In the genomic region with DNA sequence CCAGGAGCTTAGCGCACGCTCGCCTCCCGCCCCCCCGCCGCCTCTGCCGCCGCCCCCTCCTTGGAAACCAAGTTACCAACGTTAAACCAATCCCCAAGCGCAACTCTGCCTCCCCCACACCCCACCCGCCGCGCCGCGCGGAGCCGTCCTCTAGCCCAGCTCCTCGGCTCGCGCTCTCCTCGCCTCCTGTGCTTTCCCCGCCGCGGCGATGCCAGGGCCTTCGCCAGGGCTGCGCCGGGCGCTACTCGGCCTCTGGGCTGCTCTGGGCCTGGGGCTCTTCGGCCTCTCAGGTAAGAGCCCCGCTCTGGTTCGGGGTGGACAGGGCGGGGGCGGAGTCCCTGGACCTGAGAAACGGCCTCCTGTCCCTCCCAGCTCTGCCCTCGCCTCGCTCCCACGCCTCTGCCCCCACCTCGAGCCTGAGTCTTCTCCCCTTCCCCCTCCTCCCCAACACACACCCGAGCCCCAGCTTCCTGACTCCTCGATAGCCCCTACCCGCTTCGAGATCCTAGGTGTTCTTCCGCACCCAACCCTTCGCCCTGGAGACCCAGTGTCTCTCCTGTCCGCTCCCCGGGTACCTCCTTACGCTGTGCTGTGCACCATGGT, we compare ENCODE assay signal across 8 cellular contexts. TPM values are rescaled to one million over a fixed set of nuclear protein-coding genes. Genes with fewer than 3 reads are reported as not detected.
A peak's percentile ranks its signal among the peaks of the same experiment; 100 is the strongest.
DNase-seq lines count a peak whose midpoint lies in the region; ATAC-seq and TF ChIP-seq lines count a peak whose summit lies in the region.

A gene with protein sequence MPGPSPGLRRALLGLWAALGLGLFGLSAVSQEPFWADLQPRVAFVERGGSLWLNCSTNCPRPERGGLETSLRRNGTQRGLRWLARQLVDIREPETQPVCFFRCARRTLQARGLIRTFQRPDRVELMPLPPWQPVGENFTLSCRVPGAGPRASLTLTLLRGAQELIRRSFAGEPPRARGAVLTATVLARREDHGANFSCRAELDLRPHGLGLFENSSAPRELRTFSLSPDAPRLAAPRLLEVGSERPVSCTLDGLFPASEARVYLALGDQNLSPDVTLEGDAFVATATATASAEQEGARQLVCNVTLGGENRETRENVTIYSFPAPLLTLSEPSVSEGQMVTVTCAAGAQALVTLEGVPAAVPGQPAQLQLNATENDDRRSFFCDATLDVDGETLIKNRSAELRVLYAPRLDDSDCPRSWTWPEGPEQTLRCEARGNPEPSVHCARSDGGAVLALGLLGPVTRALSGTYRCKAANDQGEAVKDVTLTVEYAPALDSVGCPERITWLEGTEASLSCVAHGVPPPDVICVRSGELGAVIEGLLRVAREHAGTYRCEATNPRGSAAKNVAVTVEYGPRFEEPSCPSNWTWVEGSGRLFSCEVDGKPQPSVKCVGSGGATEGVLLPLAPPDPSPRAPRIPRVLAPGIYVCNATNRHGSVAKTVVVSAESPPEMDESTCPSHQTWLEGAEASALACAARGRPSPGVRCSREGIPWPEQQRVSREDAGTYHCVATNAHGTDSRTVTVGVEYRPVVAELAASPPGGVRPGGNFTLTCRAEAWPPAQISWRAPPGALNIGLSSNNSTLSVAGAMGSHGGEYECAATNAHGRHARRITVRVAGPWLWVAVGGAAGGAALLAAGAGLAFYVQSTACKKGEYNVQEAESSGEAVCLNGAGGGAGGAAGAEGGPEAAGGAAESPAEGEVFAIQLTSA (plus strand): TSS at position 117 of the 603 bp plus-strand sequence. CDS start 92 bp downstream, at position 209.

- H3K27ac ChIP-seq in heart left ventricle, result no peak within 1 kb of the TSS
- H3K27ac ChIP-seq in cingulate gyrus (ENCODE audit: low read depth, low read length), result peak within 1 kb of the TSS; percentile 19
- H3K27ac ChIP-seq in neuronal stem cell (replicated peaks; ENCODE audit: low read length), result no peak within 1 kb of the TSS

- peak within 1 kb of the TSS; percentile 52 for H3K23ac ChIP-seq in neuronal stem cell (ENCODE audit: low read depth, low read length, poor library complexity)

- no peak within 1 kb of the TSS for H3K14ac ChIP-seq in neuronal stem cell (ENCODE audit: low read length)

- H2AK5ac ChIP-seq in neuronal stem cell (ENCODE audit: low read depth, low read length), result peak within 1 kb of the TSS; percentile 85

- TF ChIP-seq POLR2A in heart left ventricle (IDR thresholded peaks at IDR 0.05), result no peak

- peak within 1 kb of the TSS; percentile 69 for H2BK15ac ChIP-seq in neuronal stem cell (ENCODE audit: low read length)

- peak within 1 kb of the TSS; percentile 68 for H3K4me2 ChIP-seq in neuronal stem cell (ENCODE audit: insufficient read depth, low read length, poor library complexity, severe bottlenecking)

- no peak within 1 kb of the TSS for H2BK120ac ChIP-seq in neuronal stem cell (ENCODE audit: low read depth, low read length)

- peaks cover 6 to 94% (median 61%) of the 10 kb centered on the region in 12 donors for H3K4me1 ChIP-seq in heart left ventricle
- peaks cover 26 to 32% of the 10 kb centered on the region in 2 donors for H3K4me1 ChIP-seq in neuronal stem cell (ENCODE audit: control insufficient read depth in 2 of 2, insufficient read depth in 1 of 2, low read depth in 1 of 2, low read length in 2 of 2)

- H3K4me3 ChIP-seq in heart left ventricle, result peak within 1 kb of the TSS; percentile 3 to 60 (median 43)
- H3K4me3 ChIP-seq in neuronal stem cell (ENCODE audit: low read length in 2 of 2), result peak within 1 kb of the TSS; percentile 55 to 63

- no peak for TF ChIP-seq CTCF in heart left ventricle (IDR thresholded peaks at IDR 0.05)

- no peak for DNase-seq in heart left ventricle
- no peak for DNase-seq in left ventricle myocardium superior
- DNase-seq in SW480 (ENCODE audit: low spot score), result peak; percentile 47
- DNase-seq in neuronal stem cell (ENCODE audit: low spot score), result no peak
- no peak for DNase-seq in C1 segment of cervical spinal cord (lab: John Stamatoyannopoulos, UW)
- no peak for DNase-seq in cerebellar nuclear complex (lab: John Stamatoyannopoulos, UW)

- peak within 1 kb of the TSS; percentile 98 for H2AFZ ChIP-seq in neuronal stem cell (ENCODE audit: low read length)

- H3K4ac ChIP-seq in neuronal stem cell (ENCODE audit: low read length), result peak within 1 kb of the TSS; percentile 86

- H3K79me1 ChIP-seq in neuronal stem cell (ENCODE audit: low read depth, low read length), result no peaks in the 10 kb centered on the region

- WGBS in heart left ventricle, 4 donors, result 2 to 3% (median 2%) methylated on average over 14 to 49 of the region's 49 CpGs
- no CpG with 5 or more reads among the region's 49 CpGs for WGBS in neuronal stem cell (ENCODE audit: extremely low coverage in 2 of 2, insufficient read length in 2 of 2, insufficient replicate concordance in 1 of 2), 2 donors

- peak within 1 kb of the TSS; percentile 76 for H3K18ac ChIP-seq in neuronal stem cell (ENCODE audit: low read length)

- no peaks in the 10 kb centered on the region for H3K9me3 ChIP-seq in heart left ventricle
- peaks cover 5 to 15% of the 10 kb centered on the region in 2 donors for H3K9me3 ChIP-seq in neuronal stem cell (replicated peaks in 1 of 2; ENCODE audit: control insufficient read depth in 2 of 2, insufficient read depth in 1 of 2, low read depth in 1 of 2, low read length in 2 of 2)

- H3K36me3 ChIP-seq in heart left ventricle, result peaks cover 0 to 13% (median 9%) of the 10 kb centered on the region in 9 donors
- peaks cover 0 to 13% of the 10 kb centered on the region in 2 donors for H3K36me3 ChIP-seq in neuronal stem cell (replicated peaks in 1 of 2; ENCODE audit: control insufficient read depth in 2 of 2, insufficient read depth in 2 of 2, low read length in 2 of 2)

- peak within 1 kb of the TSS; percentile 33 for H3K9ac ChIP-seq in neuronal stem cell (ENCODE audit: low read depth, low read length, poor library complexity)

- peak within 1 kb of the TSS; percentile 26 for H2BK5ac ChIP-seq in neuronal stem cell (ENCODE audit: low read length)

- ATAC-seq in heart left ventricle, result no peak
- no peak for ATAC-seq in left ventricle myocardium superior
- no peak for ATAC-seq in esophagus mucosa

- peaks cover 34 to 83% (median 73%) of the 10 kb centered on the region in 9 donors for H3K27me3 ChIP-seq in heart left ventricle
- peaks cover 55 to 89% (median 62%) of the 10 kb centered on the region in 3 experiments for H3K27me3 ChIP-seq in neuronal stem cell (ENCODE audit: control insufficient read depth in 3 of 3, insufficient read depth in 3 of 3, low read depth in 1 of 3, low read length in 3 of 3)

- H2BK12ac ChIP-seq in neuronal stem cell (ENCODE audit: low read length), result peak within 1 kb of the TSS; percentile 51

- no peak within 1 kb of the TSS for H4K8ac ChIP-seq in neuronal stem cell (ENCODE audit: low read depth, low read length)

- intact Hi-C loops in heart left ventricle (cut with DNase I), result loop anchor here in 1 of 10 donors (5.0 kb wide), 1 partner anchor 42 kb away; a partner anchor contains a TSS
- intact Hi-C loops in left ventricle myocardium superior (cut with micrococcal nuclease), result loop anchor here (10.0 kb wide), 1 partner anchor 45 kb away; a partner anchor contains a TSS

- H4K91ac ChIP-seq in neuronal stem cell (ENCODE audit: low read depth, low read length, poor library complexity), result no peak within 1 kb of the TSS

RNA-seq across cellular contexts. Expression of the gene that starts here (rescaled TPM):
- total RNA-seq in heart left ventricle (under 1 TPM in 7 of 9 donors, not detected in 2; 0.19 to 0.98 (median 0.34) TPM), left ventricle myocardium superior (0.32 TPM), esophagus mucosa (1.3 TPM)
- polyA plus RNA-seq in heart left ventricle, result under 1 TPM; 0.11 to 0.35 TPM
- polyA plus RNA-seq in neuronal stem cell (2013, experiment 1 of 2), result 0.73 TPM
- polyA plus RNA-seq in neuronal stem cell (2013, experiment 2 of 2), result 0.84 TPM
